ENCODE assay signal across 1 cellular context in the genomic region with DNA sequence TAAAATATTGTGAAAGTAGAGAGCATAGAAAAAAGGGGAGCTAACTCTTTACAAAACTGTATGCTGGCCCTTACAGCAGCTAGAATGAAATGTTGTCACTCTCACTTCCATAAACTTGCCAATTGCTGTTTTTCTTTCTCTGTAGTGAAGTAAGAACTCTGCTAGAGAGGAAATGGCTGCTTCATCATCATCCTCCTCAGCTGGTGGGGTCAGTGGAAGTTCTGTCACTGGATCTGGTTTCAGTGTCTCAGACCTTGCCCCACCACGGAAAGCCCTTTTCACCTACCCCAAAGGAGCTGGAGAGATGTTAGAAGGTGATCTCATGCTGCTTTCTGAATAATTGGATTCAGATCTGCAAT.
TF ChIP-seq lines count a peak whose summit lies in the region.

No MANE protein-coding gene starts in this region.

TF ChIP-seq in IMR-90, 13 proteins besides CTCF, POLR2A, EP300 and RAD21 (continued from another document):
- TF ChIP-seq, protein P1, sequence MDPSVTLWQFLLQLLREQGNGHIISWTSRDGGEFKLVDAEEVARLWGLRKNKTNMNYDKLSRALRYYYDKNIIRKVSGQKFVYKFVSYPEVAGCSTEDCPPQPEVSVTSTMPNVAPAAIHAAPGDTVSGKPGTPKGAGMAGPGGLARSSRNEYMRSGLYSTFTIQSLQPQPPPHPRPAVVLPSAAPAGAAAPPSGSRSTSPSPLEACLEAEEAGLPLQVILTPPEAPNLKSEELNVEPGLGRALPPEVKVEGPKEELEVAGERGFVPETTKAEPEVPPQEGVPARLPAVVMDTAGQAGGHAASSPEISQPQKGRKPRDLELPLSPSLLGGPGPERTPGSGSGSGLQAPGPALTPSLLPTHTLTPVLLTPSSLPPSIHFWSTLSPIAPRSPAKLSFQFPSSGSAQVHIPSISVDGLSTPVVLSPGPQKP (IDR thresholded peaks at IDR 0.05; ENCODE audit: borderline replicate concordance, low read depth, low read length) = no peak
- TF ChIP-seq RFX5 (IDR thresholded peaks at IDR 0.05; ENCODE audit: low read depth, low read length) = no peak
